Comparison of ENCODE assay signal across 9 cellular contexts in genomic region chr2:164896634-164897033, GRCh38. TPM values are rescaled to one million over a fixed set of nuclear protein-coding genes. Genes with fewer than 3 reads are reported as not detected.
DNase-seq lines count a peak whose midpoint lies in the region; ATAC-seq and TF ChIP-seq lines count a peak whose summit lies in the region.
"Had no signal": no experiment of that assay in that cellular context is flagged by ENCODE, and none has a peak within 500 bp of the region (broad histone marks: within the 10 kb centered on the region; RNA-seq: fewer than 3 reads in every experiment).

No MANE protein-coding gene starts in this region.

- no peak overlapping the region for H3K27ac Mint-ChIP-seq in endothelial cell (ENCODE audit: unreplicated experiment)

- H3K4me1 Mint-ChIP-seq in activated T-cell treated with anti-CD3 and anti-CD28 coated beads, Interleukin-2, amount 50 U/mL, for 4 hours (ENCODE audit: low read depth): peaks cover 2% of the 10 kb centered on the region
- H3K4me1 Mint-ChIP-seq in endothelial cell (ENCODE audit: unreplicated experiment): peaks cover 3% of the 10 kb centered on the region

- WGBS in mesenchymal stem cell: no CpG with 5 or more reads among the region's 1 CpG

- no peaks in the 10 kb centered on the region for H3K36me3 Mint-ChIP-seq in activated T-cell treated with anti-CD3 and anti-CD28 coated beads, Interleukin-2, amount 50 U/mL, for 4 hours (ENCODE audit: insufficient read depth)
- no peaks in the 10 kb centered on the region for H3K36me3 Mint-ChIP-seq in endothelial cell (ENCODE audit: low read depth, unreplicated experiment)

- H4K91ac ChIP-seq in mesenchymal stem cell (ENCODE audit: low read length): no peak overlapping the region

- no peaks in the 10 kb centered on the region for H3K36me3 ChIP-seq in mesenchymal stem cell (ENCODE audit: control insufficient read depth in 1 of 2, insufficient read depth in 2 of 2, low read depth in 1 of 2, low read length in 2 of 2)
- H3K36me3 ChIP-seq in tibial artery: no peaks in the 10 kb centered on the region

- no peak overlapping the region for H3K27ac ChIP-seq in mesenchymal stem cell (ENCODE audit: low read length, poor library complexity, severe bottlenecking)
- no peak overlapping the region for H3K27ac ChIP-seq in tibial artery

- no peak overlapping the region for H2BK5ac ChIP-seq in mesenchymal stem cell (ENCODE audit: low read depth, low read length, poor library complexity, severe bottlenecking)

- H3K4me1 ChIP-seq in mesenchymal stem cell (ENCODE audit: control insufficient read depth, insufficient read depth, low read depth, low read length): peaks cover 3% of the 10 kb centered on the region
- H3K4me1 ChIP-seq in tibial artery: no peaks in the 10 kb centered on the region

- H3K4me3 ChIP-seq in mesenchymal stem cell (ENCODE audit: insufficient read depth in 1 of 2, low read depth in 1 of 2, low read length in 2 of 2) (no peak overlapping the region), tibial artery (no peak overlapping the region)

- H3K9me3 Mint-ChIP-seq in activated T-cell treated with anti-CD3 and anti-CD28 coated beads, Interleukin-2, amount 50 U/mL, for 4 hours: peaks cover 14% of the 10 kb centered on the region
- H3K9me3 Mint-ChIP-seq in endothelial cell (ENCODE audit: unreplicated experiment): no peaks in the 10 kb centered on the region

- H3K79me1 ChIP-seq in mesenchymal stem cell (replicated peaks; ENCODE audit: low read length, poor library complexity, severe bottlenecking): no peaks in the 10 kb centered on the region

- H3K4me3 Mint-ChIP-seq in activated T-cell treated with anti-CD3 and anti-CD28 coated beads, Interleukin-2, amount 50 U/mL, for 4 hours: no peak overlapping the region
- H3K4me3 Mint-ChIP-seq in endothelial cell (ENCODE audit: unreplicated experiment): no peak overlapping the region

- no peak overlapping the region for H3K14ac ChIP-seq in mesenchymal stem cell (ENCODE audit: low read length in 2 of 2)

- H2BK120ac ChIP-seq in mesenchymal stem cell (ENCODE audit: low read depth, low read length): no peak overlapping the region

- DNase-seq in activated T-cell treated with anti-CD3 and anti-CD28 coated beads, Interleukin-2, amount 50 U/mL, for 4 hours: no peak
- no peak for DNase-seq in activated T-cell treated with anti-CD3 and anti-CD28 coated beads, Interleukin-2, amount 50 U/mL, for 48 hours
- DNase-seq in RPMI7951 (ENCODE audit: low read depth): peak; percentile 68
- peak; percentile 76 for DNase-seq in mesenchymal stem cell
- DNase-seq in tibial artery: no peak
- DNase-seq in endothelial cell (ENCODE audit: low spot score): no peak
- DNase-seq in hippocampal formation (lab: John Stamatoyannopoulos, UW): no peak

- TF ChIP-seq CTCF in tibial artery (IDR thresholded peaks at IDR 0.05) (no peak), endothelial cell (IDR thresholded peaks at IDR 0.05; ENCODE audit: unreplicated experiment) (no peak)

- no peak overlapping the region for H2BK12ac ChIP-seq in mesenchymal stem cell (ENCODE audit: low read length in 2 of 2)

- H3K4ac ChIP-seq in mesenchymal stem cell (ENCODE audit: low read depth in 1 of 2, low read length in 2 of 2): no peak overlapping the region

- no peak overlapping the region for H3K23ac ChIP-seq in mesenchymal stem cell (ENCODE audit: low read length in 2 of 2)

- H3K9me3 ChIP-seq in mesenchymal stem cell (ENCODE audit: control insufficient read depth, low read length): peaks cover 3% of the 10 kb centered on the region
- no peaks in the 10 kb centered on the region for H3K9me3 ChIP-seq in tibial artery

- H3K27me3 Mint-ChIP-seq in activated T-cell treated with anti-CD3 and anti-CD28 coated beads, Interleukin-2, amount 50 U/mL, for 4 hours (ENCODE audit: low read depth): no peaks in the 10 kb centered on the region
- peaks cover 4% of the 10 kb centered on the region for H3K27me3 Mint-ChIP-seq in endothelial cell (ENCODE audit: unreplicated experiment)

- H2AFZ ChIP-seq in mesenchymal stem cell (ENCODE audit: low read depth, low read length): no peak overlapping the region

- no peak overlapping the region for H3K9ac ChIP-seq in mesenchymal stem cell (ENCODE audit: low read length)

- no peak overlapping the region for H2BK15ac ChIP-seq in mesenchymal stem cell (ENCODE audit: low read depth, poor library complexity, severe bottlenecking)

- H3K18ac ChIP-seq in mesenchymal stem cell (ENCODE audit: low read depth in 1 of 2, low read length in 2 of 2): no peak overlapping the region

- H3K27me3 ChIP-seq in mesenchymal stem cell (ENCODE audit: control insufficient read depth in 1 of 2, insufficient read depth in 1 of 2, low read length in 2 of 2): no peaks in the 10 kb centered on the region
- no peaks in the 10 kb centered on the region for H3K27me3 ChIP-seq in tibial artery

- intact Hi-C loops in tibial artery (cut with DNase I; ENCODE audit: low total_unique reads): no loop called here

- H2AK5ac ChIP-seq in mesenchymal stem cell (ENCODE audit: low read length, severe bottlenecking): no peak overlapping the region

- ATAC-seq in activated T-cell treated with anti-CD3 and anti-CD28 coated beads, Interleukin-2, amount 50 U/mL, for 4 hours: peak; percentile 65 to 72
- peak; percentile 98 for ATAC-seq in HG02981 (IDR thresholded peaks at IDR 0.05; ENCODE audit: unreplicated experiment)

- H3K4me2 ChIP-seq in mesenchymal stem cell (ENCODE audit: low read length, poor library complexity, severe bottlenecking): no peak overlapping the region

- no peak overlapping the region for H4K8ac ChIP-seq in mesenchymal stem cell (ENCODE audit: low read length)

RNA-seq across cellular contexts. Expression of gene COBLL1, which starts 55.0 kb away (rescaled TPM):
- total RNA-seq in activated T-cell treated with anti-CD3 and anti-CD28 coated beads, Interleukin-2, amount 50 U/mL, for 4 hours: 1 to 10 TPM in 2 of 3 donors, under 1 TPM in 1; 0.55 to 2.3 (median 1.3) TPM
- 0.39 and 0.96 TPM in 2 replicates for total RNA-seq in RPMI7951 (2014; rRNA removed; shearing (Covaris generic))
- polyA plus RNA-seq in mesenchymal stem cell (2013, experiment 1 of 2): 4.2 TPM
- polyA plus RNA-seq in mesenchymal stem cell (2013, experiment 2 of 2): 3.8 TPM
- total RNA-seq in endothelial cell (ENCODE audit: unreplicated experiment): 46.6 TPM
- total RNA-seq: activated CD8-positive, alpha-beta memory T cell treated with anti-CD3 and anti-CD28 coated beads for 36 hours had no signal

RNA-seq across cellular contexts. Expression of gene SLC38A11, which starts 58.7 kb away (rescaled TPM):
- not detected for total RNA-seq in activated T-cell treated with anti-CD3 and anti-CD28 coated beads, Interleukin-2, amount 50 U/mL, for 4 hours
- total RNA-seq in RPMI7951 (2014; rRNA removed; shearing (Covaris generic)): not detected in 2 replicates
- polyA plus RNA-seq in mesenchymal stem cell (2013, experiment 1 of 2): not detected
- not detected for polyA plus RNA-seq in mesenchymal stem cell (2013, experiment 2 of 2)
- not detected for total RNA-seq in endothelial cell (ENCODE audit: unreplicated experiment)
- total RNA-seq: activated CD8-positive, alpha-beta memory T cell treated with anti-CD3 and anti-CD28 coated beads for 36 hours had no signal

Comparison
In these comparisons a context has a peak if more than half of its experiments do, and no peak if none do; other contexts are left out.
1. DNase-seq: peak in RPMI7951 (single experiment) and mesenchymal stem cell (single experiment); none in activated T-cell treated with anti-CD3 and anti-CD28 coated beads, Interleukin-2, amount 50 U/mL, for 4 hours (single experiment), activated T-cell treated with anti-CD3 and anti-CD28 coated beads, Interleukin-2, amount 50 U/mL, for 48 hours (0 of 2), tibial artery (0 of 2), endothelial cell (single experiment) and hippocampal formation (0 of 2).
2. RNA of gene COBLL1, which starts 55.0 kb away (total RNA-seq): 46.6 TPM in endothelial cell (single experiment); 0.55 to 2.3 TPM in activated T-cell treated with anti-CD3 and anti-CD28 coated beads, Interleukin-2, amount 50 U/mL, for 4 hours and 0.39 to 0.96 TPM in RPMI7951; every median in the first group is over 10 times any median in the second.